30 cellular contexts compared by ENCODE assay signal in genomic region chr14:49876563-49877127, GRCh38.
"Had no signal": no experiment of that assay in that cellular context is flagged by ENCODE, and none has a peak within 500 bp of the region (broad histone marks: within the 10 kb centered on the region; RNA-seq: fewer than 3 reads in every experiment).

No MANE protein-coding gene starts in this region.

- H3K9me3 ChIP-seq: gastrocnemius medialis, left lung, ovary, psoas muscle, spleen, thoracic aorta, tibial nerve, upper lobe of right lung, uterus had no signal

- H3K36me3 ChIP-seq: gastrocnemius medialis, left lung, ovary, spleen, thoracic aorta, tibial nerve, upper lobe of right lung, uterus had no signal

- H3K4me3 Mint-ChIP-seq: endodermal cell; naive thymus-derived CD8-positive, alpha-beta T cell; nephron progenitor cell; stimulated activated naive B cell treated with anti-CD40 and anti-IgM and Interleukin-4, amounts not matched to agents 10 μg/mL and 1 μg/mL and 100 μg/mL, for 72 hours; stimulated activated naive CD8-positive, alpha-beta T cell treated with anti-CD3 and anti-CD28 coated beads, Interleukin-15, Interleukin-2, amounts not matched to agents 100 ng/mL and 50 ng/mL, for 24 hours had no signal

- H3K27me3 ChIP-seq: dorsolateral prefrontal cortex, gastrocnemius medialis, left lung, ovary, spleen, tibial nerve, upper lobe of right lung had no signal

- H3K27ac ChIP-seq: dorsolateral prefrontal cortex, epithelial cell of prostate, gastrocnemius medialis, left lung, ovary, psoas muscle, skin epidermis, spleen, thoracic aorta, tibial nerve, upper lobe of right lung, uterus had no signal

- H3K4me3 ChIP-seq: dorsolateral prefrontal cortex, gastrocnemius medialis, left lung, ovary, psoas muscle, skin epidermis, spleen, thoracic aorta, tibial nerve, upper lobe of right lung, uterus had no signal

- H3K27me3 Mint-ChIP-seq: naive thymus-derived CD8-positive, alpha-beta T cell; stimulated activated naive B cell treated with anti-CD40 and anti-IgM and Interleukin-4, amounts not matched to agents 10 μg/mL and 1 μg/mL and 100 μg/mL, for 72 hours; stimulated activated naive CD8-positive, alpha-beta T cell treated with anti-CD3 and anti-CD28 coated beads, Interleukin-15, Interleukin-2, amounts not matched to agents 100 ng/mL and 50 ng/mL, for 24 hours had no signal

- H3K4me1 ChIP-seq: gastrocnemius medialis, psoas muscle, upper lobe of right lung, uterus had no signal

- FAIRE-seq: colon, kidney had no signal

- ATAC-seq: esophagus mucosa; gastrocnemius medialis; left lung; naive thymus-derived CD8-positive, alpha-beta T cell; psoas muscle; right cardiac atrium; stimulated activated naive B cell treated with anti-CD40 and anti-IgM and Interleukin-4, amounts not matched to agents 10 μg/mL and 1 μg/mL and 100 μg/mL, for 72 hours; upper lobe of right lung had no signal

- H3K27ac Mint-ChIP-seq: endodermal cell; naive thymus-derived CD8-positive, alpha-beta T cell; nephron progenitor cell; stimulated activated naive B cell treated with anti-CD40 and anti-IgM and Interleukin-4, amounts not matched to agents 10 μg/mL and 1 μg/mL and 100 μg/mL, for 72 hours; stimulated activated naive CD8-positive, alpha-beta T cell treated with anti-CD3 and anti-CD28 coated beads, Interleukin-15, Interleukin-2, amounts not matched to agents 100 ng/mL and 50 ng/mL, for 24 hours had no signal

- H3K36me3 Mint-ChIP-seq: naive thymus-derived CD8-positive, alpha-beta T cell had no signal

- H3K9me3 Mint-ChIP-seq: endodermal cell; naive thymus-derived CD8-positive, alpha-beta T cell; nephron progenitor cell; stimulated activated naive CD8-positive, alpha-beta T cell treated with anti-CD3 and anti-CD28 coated beads, Interleukin-15, Interleukin-2, amounts not matched to agents 100 ng/mL and 50 ng/mL, for 24 hours had no signal

- DNase-seq: dorsolateral prefrontal cortex; effector CD8-positive, alpha-beta T cell; endodermal cell; foreskin fibroblast; gastrocnemius medialis; head of caudate nucleus; kidney; left lung; mammary epithelial cell; mesendoderm; midbrain; naive thymus-derived CD8-positive, alpha-beta T cell; nephron progenitor cell; nucleus accumbens; ovary; posterior cingulate gyrus; psoas muscle; right cardiac atrium; spleen; stimulated activated CD4-positive, alpha-beta T cell treated with anti-CD3 and anti-CD28 coated beads, Interleukin-4, amount 100 ng/mL, for 4 hours; stimulated activated naive B cell treated with anti-CD40 and anti-IgM and Interleukin-4, amounts not matched to agents 10 μg/mL and 1 μg/mL and 100 μg/mL, for 72 hours; upper lobe of right lung; uterus had no signal

- H3K4me1 Mint-ChIP-seq: endodermal cell had no signal
